Comparison of ENCODE assay signal across 1 cellular context in the genomic region with DNA sequence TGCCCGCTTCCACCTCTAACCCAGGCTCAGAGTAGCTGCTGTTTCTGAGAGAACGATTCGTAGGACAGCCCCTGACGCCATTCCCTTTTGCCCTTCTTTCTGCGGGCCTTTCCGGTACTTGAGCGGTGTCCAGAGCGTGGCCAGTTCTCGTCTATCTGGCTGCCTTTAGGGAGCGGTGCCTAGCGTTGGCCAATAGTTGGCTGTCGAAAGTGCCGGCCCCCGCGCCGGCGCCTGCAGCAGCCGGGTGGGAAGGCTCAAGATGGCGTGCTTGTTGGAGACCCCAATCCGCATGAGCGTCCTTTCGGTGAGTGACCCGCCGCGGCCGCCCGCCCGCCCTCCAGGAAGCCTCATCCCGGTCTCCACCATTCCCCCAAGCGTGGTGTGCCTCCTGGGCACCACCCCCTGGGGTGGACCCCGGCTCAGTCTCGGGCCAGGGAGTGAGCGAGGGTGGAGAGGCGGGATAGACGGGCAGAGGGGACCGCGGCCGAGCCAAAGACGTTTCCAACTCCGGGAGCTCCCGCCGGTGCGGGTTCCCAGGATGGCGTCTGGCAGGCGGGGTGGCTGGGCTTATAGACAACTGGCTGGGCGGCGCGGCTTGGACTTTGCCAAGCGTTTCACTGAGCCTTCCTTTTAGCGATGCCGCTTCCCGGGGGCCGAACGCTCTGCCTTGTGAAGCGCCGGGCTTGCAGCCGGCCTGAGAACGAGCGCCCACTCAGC.
A peak's percentile ranks its signal among the peaks of the same experiment; 100 is the strongest.
TF ChIP-seq lines count a peak whose summit lies in the region.

A gene with protein sequence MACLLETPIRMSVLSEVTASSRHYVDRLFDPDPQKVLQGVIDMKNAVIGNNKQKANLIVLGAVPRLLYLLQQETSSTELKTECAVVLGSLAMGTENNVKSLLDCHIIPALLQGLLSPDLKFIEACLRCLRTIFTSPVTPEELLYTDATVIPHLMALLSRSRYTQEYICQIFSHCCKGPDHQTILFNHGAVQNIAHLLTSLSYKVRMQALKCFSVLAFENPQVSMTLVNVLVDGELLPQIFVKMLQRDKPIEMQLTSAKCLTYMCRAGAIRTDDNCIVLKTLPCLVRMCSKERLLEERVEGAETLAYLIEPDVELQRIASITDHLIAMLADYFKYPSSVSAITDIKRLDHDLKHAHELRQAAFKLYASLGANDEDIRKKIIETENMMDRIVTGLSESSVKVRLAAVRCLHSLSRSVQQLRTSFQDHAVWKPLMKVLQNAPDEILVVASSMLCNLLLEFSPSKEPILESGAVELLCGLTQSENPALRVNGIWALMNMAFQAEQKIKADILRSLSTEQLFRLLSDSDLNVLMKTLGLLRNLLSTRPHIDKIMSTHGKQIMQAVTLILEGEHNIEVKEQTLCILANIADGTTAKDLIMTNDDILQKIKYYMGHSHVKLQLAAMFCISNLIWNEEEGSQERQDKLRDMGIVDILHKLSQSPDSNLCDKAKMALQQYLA (plus strand): TSS at position 6 of the 717 bp plus-strand sequence. CDS start 254 bp downstream, at position 260.

TF ChIP-seq in HepG2, 621 proteins besides CTCF, POLR2A, EP300 and RAD21 (continued from another document and continues in another):
- TF ChIP-seq, protein P1, sequence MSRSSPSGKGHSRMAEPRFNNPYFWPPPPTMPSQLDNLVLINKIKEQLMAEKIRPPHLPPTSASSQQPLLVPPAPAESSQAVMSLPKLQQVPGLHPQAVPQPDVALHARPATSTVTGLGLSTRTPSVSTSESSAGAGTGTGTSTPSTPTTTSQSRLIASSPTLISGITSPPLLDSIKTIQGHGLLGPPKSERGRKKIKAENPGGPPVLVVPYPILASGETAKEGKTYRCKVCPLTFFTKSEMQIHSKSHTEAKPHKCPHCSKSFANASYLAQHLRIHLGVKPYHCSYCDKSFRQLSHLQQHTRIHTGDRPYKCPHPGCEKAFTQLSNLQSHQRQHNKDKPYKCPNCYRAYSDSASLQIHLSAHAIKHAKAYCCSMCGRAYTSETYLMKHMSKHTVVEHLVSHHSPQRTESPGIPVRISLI (CRISPR knock-in tag; IDR thresholded peaks at IDR 0.05; ENCODE audit: borderline replicate concordance), result no peak
- TF ChIP-seq ZNF138 (CRISPR knock-in tag; IDR thresholded peaks at IDR 0.05; ENCODE audit: low read depth), result 0 out of 2 replicates have a peak, but pooled peaks have one; percentile 32
- TF ChIP-seq, protein P2, sequence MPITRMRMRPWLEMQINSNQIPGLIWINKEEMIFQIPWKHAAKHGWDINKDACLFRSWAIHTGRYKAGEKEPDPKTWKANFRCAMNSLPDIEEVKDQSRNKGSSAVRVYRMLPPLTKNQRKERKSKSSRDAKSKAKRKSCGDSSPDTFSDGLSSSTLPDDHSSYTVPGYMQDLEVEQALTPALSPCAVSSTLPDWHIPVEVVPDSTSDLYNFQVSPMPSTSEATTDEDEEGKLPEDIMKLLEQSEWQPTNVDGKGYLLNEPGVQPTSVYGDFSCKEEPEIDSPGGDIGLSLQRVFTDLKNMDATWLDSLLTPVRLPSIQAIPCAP (CRISPR knock-in tag; IDR thresholded peaks at IDR 0.05; ENCODE audit: low read depth), result no peak
- TF ChIP-seq KLF15 (CRISPR knock-in tag; IDR thresholded peaks at IDR 0.05; ENCODE audit: borderline replicate concordance), result no peak; the same call in 1 of the 2 replicates
- TF ChIP-seq ADNP (CRISPR knock-in tag; IDR thresholded peaks at IDR 0.05), result no peak
- TF ChIP-seq PCBP2 (optimal IDR thresholded peaks at IDR 0.05; ENCODE audit: low read depth, low read length, poor library complexity, severe bottlenecking), result no peak
- no peak for TF ChIP-seq DNMT1 (CRISPR knock-in tag; IDR thresholded peaks at IDR 0.05)
- TF ChIP-seq HIVEP1 (CRISPR knock-in tag; IDR thresholded peaks at IDR 0.05), result peak; percentile 40; the same call in 1 of the 2 replicates
- TF ChIP-seq TBP (CRISPR knock-in tag; IDR thresholded peaks at IDR 0.05), result no peak
- TF ChIP-seq SRSF9 (IDR thresholded peaks at IDR 0.05; ENCODE audit: borderline replicate concordance, insufficient read depth, low read depth, low read length, poor library complexity, severe bottlenecking), result no peak
- no peak for TF ChIP-seq ZNF326 (CRISPR knock-in tag; IDR thresholded peaks at IDR 0.05; ENCODE audit: borderline replicate concordance)
- no peak for TF ChIP-seq KDM4B (CRISPR knock-in tag; IDR thresholded peaks at IDR 0.05)
- no peak for TF ChIP-seq ZFP36L2 (CRISPR knock-in tag; IDR thresholded peaks at IDR 0.05)
- 0 out of 2 replicates have a peak, but pooled peaks have one; percentile 55 for TF ChIP-seq ZNF225 (CRISPR knock-in tag; IDR thresholded peaks at IDR 0.05)
- TF ChIP-seq TCF7L2 (IDR thresholded peaks at IDR 0.05; ENCODE audit: low read depth, low read length), result no peak
- no peak for TF ChIP-seq SCMH1 (CRISPR knock-in tag; IDR thresholded peaks at IDR 0.05; ENCODE audit: borderline replicate concordance)
- no peak for TF ChIP-seq ZNF816 (CRISPR knock-in tag; IDR thresholded peaks at IDR 0.05; ENCODE audit: borderline replicate concordance)
- TF ChIP-seq, protein P3, sequence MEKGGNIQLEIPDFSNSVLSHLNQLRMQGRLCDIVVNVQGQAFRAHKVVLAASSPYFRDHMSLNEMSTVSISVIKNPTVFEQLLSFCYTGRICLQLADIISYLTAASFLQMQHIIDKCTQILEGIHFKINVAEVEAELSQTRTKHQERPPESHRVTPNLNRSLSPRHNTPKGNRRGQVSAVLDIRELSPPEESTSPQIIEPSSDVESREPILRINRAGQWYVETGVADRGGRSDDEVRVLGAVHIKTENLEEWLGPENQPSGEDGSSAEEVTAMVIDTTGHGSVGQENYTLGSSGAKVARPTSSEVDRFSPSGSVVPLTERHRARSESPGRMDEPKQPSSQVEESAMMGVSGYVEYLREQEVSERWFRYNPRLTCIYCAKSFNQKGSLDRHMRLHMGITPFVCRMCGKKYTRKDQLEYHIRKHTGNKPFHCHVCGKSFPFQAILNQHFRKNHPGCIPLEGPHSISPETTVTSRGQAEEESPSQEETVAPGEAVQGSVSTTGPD (CRISPR knock-in tag; IDR thresholded peaks at IDR 0.05), result no peak
- TF ChIP-seq, protein P4, sequence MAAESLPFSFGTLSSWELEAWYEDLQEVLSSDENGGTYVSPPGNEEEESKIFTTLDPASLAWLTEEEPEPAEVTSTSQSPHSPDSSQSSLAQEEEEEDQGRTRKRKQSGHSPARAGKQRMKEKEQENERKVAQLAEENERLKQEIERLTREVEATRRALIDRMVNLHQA (CRISPR knock-in tag; IDR thresholded peaks at IDR 0.05), result no peak
- TF ChIP-seq ZNF777 (CRISPR knock-in tag; IDR thresholded peaks at IDR 0.05), result peak; percentile 59
- no peak for TF ChIP-seq SIX1 (CRISPR knock-in tag; IDR thresholded peaks at IDR 0.05; ENCODE audit: borderline replicate concordance)
- TF ChIP-seq NKX3-1 (CRISPR knock-in tag; IDR thresholded peaks at IDR 0.05), result no peak
- TF ChIP-seq RBAK (CRISPR knock-in tag; IDR thresholded peaks at IDR 0.05), result no peak
- TF ChIP-seq FOXK2 (IDR thresholded peaks at IDR 0.05), result no peak
- TF ChIP-seq SMAD9 (CRISPR knock-in tag; IDR thresholded peaks at IDR 0.05), result no peak
- TF ChIP-seq, protein P5, sequence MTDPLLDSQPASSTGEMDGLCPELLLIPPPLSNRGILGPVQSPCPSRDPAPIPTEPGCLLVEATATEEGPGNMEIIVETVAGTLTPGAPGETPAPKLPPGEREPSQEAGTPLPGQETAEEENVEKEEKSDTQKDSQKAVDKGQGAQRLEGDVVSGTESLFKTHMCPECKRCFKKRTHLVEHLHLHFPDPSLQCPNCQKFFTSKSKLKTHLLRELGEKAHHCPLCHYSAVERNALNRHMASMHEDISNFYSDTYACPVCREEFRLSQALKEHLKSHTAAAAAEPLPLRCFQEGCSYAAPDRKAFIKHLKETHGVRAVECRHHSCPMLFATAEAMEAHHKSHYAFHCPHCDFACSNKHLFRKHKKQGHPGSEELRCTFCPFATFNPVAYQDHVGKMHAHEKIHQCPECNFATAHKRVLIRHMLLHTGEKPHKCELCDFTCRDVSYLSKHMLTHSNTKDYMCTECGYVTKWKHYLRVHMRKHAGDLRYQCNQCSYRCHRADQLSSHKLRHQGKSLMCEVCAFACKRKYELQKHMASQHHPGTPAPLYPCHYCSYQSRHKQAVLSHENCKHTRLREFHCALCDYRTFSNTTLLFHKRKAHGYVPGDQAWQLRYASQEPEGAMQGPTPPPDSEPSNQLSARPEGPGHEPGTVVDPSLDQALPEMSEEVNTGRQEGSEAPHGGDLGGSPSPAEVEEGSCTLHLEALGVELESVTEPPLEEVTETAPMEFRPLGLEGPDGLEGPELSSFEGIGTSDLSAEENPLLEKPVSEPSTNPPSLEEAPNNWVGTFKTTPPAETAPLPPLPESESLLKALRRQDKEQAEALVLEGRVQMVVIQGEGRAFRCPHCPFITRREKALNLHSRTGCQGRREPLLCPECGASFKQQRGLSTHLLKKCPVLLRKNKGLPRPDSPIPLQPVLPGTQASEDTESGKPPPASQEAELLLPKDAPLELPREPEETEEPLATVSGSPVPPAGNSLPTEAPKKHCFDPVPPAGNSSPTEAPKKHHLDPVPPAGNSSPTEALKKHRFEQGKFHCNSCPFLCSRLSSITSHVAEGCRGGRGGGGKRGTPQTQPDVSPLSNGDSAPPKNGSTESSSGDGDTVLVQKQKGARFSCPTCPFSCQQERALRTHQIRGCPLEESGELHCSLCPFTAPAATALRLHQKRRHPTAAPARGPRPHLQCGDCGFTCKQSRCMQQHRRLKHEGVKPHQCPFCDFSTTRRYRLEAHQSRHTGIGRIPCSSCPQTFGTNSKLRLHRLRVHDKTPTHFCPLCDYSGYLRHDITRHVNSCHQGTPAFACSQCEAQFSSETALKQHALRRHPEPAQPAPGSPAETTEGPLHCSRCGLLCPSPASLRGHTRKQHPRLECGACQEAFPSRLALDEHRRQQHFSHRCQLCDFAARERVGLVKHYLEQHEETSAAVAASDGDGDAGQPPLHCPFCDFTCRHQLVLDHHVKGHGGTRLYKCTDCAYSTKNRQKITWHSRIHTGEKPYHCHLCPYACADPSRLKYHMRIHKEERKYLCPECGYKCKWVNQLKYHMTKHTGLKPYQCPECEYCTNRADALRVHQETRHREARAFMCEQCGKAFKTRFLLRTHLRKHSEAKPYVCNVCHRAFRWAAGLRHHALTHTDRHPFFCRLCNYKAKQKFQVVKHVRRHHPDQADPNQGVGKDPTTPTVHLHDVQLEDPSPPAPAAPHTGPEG (CRISPR knock-in tag; IDR thresholded peaks at IDR 0.05), result no peak
- TF ChIP-seq HMG20B (CRISPR knock-in tag; conservative IDR thresholded peaks at IDR 0.05), result no peak
- TF ChIP-seq MYNN (CRISPR knock-in tag; IDR thresholded peaks at IDR 0.05; ENCODE audit: low read depth), result peak; percentile 23; the same call in 1 of the 2 replicates
- TF ChIP-seq, protein P6, sequence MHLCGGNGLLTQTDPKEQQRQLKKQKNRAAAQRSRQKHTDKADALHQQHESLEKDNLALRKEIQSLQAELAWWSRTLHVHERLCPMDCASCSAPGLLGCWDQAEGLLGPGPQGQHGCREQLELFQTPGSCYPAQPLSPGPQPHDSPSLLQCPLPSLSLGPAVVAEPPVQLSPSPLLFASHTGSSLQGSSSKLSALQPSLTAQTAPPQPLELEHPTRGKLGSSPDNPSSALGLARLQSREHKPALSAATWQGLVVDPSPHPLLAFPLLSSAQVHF (CRISPR knock-in tag; IDR thresholded peaks at IDR 0.05), result no peak
- no peak for TF ChIP-seq NCOA1 (CRISPR knock-in tag; IDR thresholded peaks at IDR 0.05)
- TF ChIP-seq, protein P7, sequence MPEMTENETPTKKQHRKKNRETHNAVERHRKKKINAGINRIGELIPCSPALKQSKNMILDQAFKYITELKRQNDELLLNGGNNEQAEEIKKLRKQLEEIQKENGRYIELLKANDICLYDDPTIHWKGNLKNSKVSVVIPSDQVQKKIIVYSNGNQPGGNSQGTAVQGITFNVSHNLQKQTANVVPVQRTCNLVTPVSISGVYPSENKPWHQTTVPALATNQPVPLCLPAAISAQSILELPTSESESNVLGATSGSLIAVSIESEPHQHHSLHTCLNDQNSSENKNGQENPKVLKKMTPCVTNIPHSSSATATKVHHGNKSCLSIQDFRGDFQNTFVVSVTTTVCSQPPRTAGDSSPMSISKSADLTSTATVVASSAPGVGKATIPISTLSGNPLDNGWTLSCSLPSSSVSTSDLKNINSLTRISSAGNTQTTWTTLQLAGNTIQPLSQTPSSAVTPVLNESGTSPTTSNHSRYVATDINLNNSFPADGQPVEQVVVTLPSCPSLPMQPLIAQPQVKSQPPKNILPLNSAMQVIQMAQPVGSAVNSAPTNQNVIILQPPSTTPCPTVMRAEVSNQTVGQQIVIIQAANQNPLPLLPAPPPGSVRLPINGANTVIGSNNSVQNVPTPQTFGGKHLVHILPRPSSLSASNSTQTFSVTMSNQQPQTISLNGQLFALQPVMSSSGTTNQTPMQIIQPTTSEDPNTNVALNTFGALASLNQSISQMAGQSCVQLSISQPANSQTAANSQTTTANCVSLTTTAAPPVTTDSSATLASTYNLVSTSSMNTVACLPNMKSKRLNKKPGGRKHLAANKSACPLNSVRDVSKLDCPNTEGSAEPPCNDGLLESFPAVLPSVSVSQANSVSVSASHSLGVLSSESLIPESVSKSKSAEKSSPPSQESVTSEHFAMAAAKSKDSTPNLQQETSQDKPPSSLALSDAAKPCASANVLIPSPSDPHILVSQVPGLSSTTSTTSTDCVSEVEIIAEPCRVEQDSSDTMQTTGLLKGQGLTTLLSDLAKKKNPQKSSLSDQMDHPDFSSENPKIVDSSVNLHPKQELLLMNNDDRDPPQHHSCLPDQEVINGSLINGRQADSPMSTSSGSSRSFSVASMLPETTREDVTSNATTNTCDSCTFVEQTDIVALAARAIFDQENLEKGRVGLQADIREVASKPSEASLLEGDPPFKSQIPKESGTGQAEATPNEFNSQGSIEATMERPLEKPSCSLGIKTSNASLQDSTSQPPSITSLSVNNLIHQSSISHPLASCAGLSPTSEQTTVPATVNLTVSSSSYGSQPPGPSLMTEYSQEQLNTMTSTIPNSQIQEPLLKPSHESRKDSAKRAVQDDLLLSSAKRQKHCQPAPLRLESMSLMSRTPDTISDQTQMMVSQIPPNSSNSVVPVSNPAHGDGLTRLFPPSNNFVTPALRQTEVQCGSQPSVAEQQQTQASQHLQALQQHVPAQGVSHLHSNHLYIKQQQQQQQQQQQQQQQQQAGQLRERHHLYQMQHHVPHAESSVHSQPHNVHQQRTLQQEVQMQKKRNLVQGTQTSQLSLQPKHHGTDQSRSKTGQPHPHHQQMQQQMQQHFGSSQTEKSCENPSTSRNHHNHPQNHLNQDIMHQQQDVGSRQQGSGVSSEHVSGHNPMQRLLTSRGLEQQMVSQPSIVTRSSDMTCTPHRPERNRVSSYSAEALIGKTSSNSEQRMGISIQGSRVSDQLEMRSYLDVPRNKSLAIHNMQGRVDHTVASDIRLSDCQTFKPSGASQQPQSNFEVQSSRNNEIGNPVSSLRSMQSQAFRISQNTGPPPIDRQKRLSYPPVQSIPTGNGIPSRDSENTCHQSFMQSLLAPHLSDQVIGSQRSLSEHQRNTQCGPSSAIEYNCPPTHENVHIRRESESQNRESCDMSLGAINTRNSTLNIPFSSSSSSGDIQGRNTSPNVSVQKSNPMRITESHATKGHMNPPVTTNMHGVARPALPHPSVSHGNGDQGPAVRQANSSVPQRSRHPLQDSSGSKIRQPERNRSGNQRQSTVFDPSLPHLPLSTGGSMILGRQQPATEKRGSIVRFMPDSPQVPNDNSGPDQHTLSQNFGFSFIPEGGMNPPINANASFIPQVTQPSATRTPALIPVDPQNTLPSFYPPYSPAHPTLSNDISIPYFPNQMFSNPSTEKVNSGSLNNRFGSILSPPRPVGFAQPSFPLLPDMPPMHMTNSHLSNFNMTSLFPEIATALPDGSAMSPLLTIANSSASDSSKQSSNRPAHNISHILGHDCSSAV (CRISPR knock-in tag; IDR thresholded peaks at IDR 0.05; ENCODE audit: borderline replicate concordance), result no peak
- TF ChIP-seq KDM3A (CRISPR knock-in tag; IDR thresholded peaks at IDR 0.05; ENCODE audit: low read depth), result peak; percentile 49; the same call in 1 of the 2 replicates
- peak; percentile 69; the same call in 1 of the 2 replicates for TF ChIP-seq ZSCAN20 (CRISPR knock-in tag; IDR thresholded peaks at IDR 0.05; ENCODE audit: borderline replicate concordance)
- no peak for TF ChIP-seq ZNF670 (CRISPR knock-in tag; IDR thresholded peaks at IDR 0.05; ENCODE audit: borderline replicate concordance)
- no peak for TF ChIP-seq ZNF607 (CRISPR knock-in tag; IDR thresholded peaks at IDR 0.05; ENCODE audit: borderline replicate concordance)
- no peak for TF ChIP-seq TRIM24 (CRISPR knock-in tag; IDR thresholded peaks at IDR 0.05)
- peak; percentile 65 for TF ChIP-seq ZNF891 (CRISPR knock-in tag; IDR thresholded peaks at IDR 0.05)
